ENCODE assay signal across 2 cellular contexts in genomic region chr4:114649908-114650307, GRCh38.
TF ChIP-seq lines count a peak whose summit lies in the region.

No MANE protein-coding gene starts in this region.

TF ChIP-seq in GM23338, 12 proteins besides CTCF, POLR2A, EP300 and RAD21 (continued from another document):
- TF ChIP-seq, protein P1, sequence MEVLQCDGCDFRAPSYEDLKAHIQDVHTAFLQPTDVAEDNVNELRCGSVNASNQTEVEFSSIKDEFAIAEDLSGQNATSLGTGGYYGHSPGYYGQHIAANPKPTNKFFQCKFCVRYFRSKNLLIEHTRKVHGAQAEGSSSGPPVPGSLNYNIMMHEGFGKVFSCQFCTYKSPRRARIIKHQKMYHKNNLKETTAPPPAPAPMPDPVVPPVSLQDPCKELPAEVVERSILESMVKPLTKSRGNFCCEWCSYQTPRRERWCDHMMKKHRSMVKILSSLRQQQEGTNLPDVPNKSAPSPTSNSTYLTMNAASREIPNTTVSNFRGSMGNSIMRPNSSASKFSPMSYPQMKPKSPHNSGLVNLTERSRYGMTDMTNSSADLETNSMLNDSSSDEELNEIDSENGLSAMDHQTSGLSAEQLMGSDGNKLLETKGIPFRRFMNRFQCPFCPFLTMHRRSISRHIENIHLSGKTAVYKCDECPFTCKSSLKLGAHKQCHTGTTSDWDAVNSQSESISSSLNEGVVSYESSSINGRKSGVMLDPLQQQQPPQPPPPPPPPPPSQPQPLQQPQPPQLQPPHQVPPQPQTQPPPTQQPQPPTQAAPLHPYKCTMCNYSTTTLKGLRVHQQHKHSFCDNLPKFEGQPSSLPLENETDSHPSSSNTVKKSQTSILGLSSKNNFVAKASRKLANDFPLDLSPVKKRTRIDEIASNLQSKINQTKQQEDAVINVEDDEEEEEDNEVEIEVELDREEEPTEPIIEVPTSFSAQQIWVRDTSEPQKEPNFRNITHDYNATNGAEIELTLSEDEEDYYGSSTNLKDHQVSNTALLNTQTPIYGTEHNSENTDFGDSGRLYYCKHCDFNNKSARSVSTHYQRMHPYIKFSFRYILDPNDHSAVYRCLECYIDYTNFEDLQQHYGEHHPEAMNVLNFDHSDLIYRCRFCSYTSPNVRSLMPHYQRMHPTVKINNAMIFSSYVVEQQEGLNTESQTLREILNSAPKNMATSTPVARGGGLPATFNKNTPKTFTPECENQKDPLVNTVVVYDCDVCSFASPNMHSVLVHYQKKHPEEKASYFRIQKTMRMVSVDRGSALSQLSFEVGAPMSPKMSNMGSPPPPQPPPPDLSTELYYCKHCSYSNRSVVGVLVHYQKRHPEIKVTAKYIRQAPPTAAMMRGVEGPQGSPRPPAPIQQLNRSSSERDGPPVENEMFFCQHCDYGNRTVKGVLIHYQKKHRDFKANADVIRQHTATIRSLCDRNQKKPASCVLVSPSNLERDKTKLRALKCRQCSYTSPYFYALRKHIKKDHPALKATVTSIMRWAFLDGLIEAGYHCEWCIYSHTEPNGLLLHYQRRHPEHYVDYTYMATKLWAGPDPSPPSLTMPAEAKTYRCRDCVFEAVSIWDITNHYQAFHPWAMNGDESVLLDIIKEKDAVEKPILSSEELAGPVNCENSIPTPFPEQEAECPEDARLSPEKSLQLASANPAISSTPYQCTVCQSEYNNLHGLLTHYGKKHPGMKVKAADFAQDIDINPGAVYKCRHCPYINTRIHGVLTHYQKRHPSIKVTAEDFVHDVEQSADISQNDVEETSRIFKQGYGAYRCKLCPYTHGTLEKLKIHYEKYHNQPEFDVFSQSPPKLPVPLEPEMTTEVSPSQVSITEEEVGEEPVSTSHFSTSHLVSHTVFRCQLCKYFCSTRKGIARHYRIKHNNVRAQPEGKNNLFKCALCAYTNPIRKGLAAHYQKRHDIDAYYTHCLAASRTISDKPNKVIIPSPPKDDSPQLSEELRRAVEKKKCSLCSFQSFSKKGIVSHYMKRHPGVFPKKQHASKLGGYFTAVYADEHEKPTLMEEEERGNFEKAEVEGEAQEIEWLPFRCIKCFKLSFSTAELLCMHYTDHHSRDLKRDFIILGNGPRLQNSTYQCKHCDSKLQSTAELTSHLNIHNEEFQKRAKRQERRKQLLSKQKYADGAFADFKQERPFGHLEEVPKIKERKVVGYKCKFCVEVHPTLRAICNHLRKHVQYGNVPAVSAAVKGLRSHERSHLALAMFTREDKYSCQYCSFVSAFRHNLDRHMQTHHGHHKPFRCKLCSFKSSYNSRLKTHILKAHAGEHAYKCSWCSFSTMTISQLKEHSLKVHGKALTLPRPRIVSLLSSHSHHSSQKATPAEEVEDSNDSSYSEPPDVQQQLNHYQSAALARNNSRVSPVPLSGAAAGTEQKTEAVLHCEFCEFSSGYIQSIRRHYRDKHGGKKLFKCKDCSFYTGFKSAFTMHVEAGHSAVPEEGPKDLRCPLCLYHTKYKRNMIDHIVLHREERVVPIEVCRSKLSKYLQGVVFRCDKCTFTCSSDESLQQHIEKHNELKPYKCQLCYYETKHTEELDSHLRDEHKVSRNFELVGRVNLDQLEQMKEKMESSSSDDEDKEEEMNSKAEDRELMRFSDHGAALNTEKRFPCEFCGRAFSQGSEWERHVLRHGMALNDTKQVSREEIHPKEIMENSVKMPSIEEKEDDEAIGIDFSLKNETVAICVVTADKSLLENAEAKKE (CRISPR knock-in tag; IDR thresholded peaks at IDR 0.05): peak; percentile 66

TF ChIP-seq in WTC11, 78 proteins besides CTCF, POLR2A, EP300 and RAD21 (continued from another document):
- TF ChIP-seq ZNF121 (CRISPR knock-in tag; IDR thresholded peaks at IDR 0.05) (no peak), ZNF416 (CRISPR knock-in tag; IDR thresholded peaks at IDR 0.05) (no peak), ZNF232 (CRISPR knock-in tag; IDR thresholded peaks at IDR 0.05) (no peak), SOX15 (CRISPR knock-in tag; IDR thresholded peaks at IDR 0.05) (no peak), ATF2 (CRISPR knock-in tag; IDR thresholded peaks at IDR 0.05; ENCODE audit: borderline replicate concordance, low read depth) (no peak), CDX4 (CRISPR knock-in tag; IDR thresholded peaks at IDR 0.05; ENCODE audit: borderline replicate concordance) (no peak), RELA (CRISPR knock-in tag; IDR thresholded peaks at IDR 0.05; ENCODE audit: borderline replicate concordance) (no peak), ZNF263 (CRISPR knock-in tag; IDR thresholded peaks at IDR 0.05; ENCODE audit: low read depth) (no peak), TP53 (CRISPR knock-in tag; IDR thresholded peaks at IDR 0.05) (no peak), ZNF532 (CRISPR knock-in tag; IDR thresholded peaks at IDR 0.05; ENCODE audit: borderline replicate concordance) (no peak), NR2C2 (CRISPR knock-in tag; IDR thresholded peaks at IDR 0.05) (no peak)
- TF ChIP-seq, protein P2, sequence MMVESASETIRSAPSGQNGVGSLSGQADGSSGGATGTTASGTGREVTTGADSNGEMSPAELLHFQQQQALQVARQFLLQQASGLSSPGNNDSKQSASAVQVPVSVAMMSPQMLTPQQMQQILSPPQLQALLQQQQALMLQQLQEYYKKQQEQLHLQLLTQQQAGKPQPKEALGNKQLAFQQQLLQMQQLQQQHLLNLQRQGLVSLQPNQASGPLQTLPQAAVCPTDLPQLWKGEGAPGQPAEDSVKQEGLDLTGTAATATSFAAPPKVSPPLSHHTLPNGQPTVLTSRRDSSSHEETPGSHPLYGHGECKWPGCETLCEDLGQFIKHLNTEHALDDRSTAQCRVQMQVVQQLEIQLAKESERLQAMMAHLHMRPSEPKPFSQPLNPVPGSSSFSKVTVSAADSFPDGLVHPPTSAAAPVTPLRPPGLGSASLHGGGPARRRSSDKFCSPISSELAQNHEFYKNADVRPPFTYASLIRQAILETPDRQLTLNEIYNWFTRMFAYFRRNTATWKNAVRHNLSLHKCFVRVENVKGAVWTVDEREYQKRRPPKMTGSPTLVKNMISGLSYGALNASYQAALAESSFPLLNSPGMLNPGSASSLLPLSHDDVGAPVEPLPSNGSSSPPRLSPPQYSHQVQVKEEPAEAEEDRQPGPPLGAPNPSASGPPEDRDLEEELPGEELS (CRISPR knock-in tag; IDR thresholded peaks at IDR 0.05): no peak
- TF ChIP-seq, protein P3, sequence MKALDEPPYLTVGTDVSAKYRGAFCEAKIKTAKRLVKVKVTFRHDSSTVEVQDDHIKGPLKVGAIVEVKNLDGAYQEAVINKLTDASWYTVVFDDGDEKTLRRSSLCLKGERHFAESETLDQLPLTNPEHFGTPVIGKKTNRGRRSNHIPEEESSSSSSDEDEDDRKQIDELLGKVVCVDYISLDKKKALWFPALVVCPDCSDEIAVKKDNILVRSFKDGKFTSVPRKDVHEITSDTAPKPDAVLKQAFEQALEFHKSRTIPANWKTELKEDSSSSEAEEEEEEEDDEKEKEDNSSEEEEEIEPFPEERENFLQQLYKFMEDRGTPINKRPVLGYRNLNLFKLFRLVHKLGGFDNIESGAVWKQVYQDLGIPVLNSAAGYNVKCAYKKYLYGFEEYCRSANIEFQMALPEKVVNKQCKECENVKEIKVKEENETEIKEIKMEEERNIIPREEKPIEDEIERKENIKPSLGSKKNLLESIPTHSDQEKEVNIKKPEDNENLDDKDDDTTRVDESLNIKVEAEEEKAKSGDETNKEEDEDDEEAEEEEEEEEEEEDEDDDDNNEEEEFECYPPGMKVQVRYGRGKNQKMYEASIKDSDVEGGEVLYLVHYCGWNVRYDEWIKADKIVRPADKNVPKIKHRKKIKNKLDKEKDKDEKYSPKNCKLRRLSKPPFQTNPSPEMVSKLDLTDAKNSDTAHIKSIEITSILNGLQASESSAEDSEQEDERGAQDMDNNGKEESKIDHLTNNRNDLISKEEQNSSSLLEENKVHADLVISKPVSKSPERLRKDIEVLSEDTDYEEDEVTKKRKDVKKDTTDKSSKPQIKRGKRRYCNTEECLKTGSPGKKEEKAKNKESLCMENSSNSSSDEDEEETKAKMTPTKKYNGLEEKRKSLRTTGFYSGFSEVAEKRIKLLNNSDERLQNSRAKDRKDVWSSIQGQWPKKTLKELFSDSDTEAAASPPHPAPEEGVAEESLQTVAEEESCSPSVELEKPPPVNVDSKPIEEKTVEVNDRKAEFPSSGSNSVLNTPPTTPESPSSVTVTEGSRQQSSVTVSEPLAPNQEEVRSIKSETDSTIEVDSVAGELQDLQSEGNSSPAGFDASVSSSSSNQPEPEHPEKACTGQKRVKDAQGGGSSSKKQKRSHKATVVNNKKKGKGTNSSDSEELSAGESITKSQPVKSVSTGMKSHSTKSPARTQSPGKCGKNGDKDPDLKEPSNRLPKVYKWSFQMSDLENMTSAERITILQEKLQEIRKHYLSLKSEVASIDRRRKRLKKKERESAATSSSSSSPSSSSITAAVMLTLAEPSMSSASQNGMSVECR (CRISPR knock-in tag; IDR thresholded peaks at IDR 0.05; ENCODE audit: borderline replicate concordance): no peak
